In genomic region chr17:58341136-58341860, GRCh38 we compare ENCODE assay signal across 8 cellular contexts. TPM values are rescaled to one million over a fixed set of nuclear protein-coding genes. Genes with fewer than 3 reads are reported as not detected.
DNase-seq lines count a peak whose midpoint lies in the region; ATAC-seq and TF ChIP-seq lines count a peak whose summit lies in the region.
"Not testable (repeated sequence)": the region's sequence is repeated elsewhere in the genome, so short reads cannot be mapped to it uniquely, and the experiment has no call there.
"Had no signal": no experiment of that assay in that cellular context is flagged by ENCODE, and none has a peak within 500 bp of the region (broad histone marks: within the 10 kb centered on the region; RNA-seq: fewer than 3 reads in every experiment).

No MANE protein-coding gene starts in this region.

- H3K27ac ChIP-seq in DND-41 (ENCODE audit: low read length) (peak overlapping the region; percentile 100), spleen (peak overlapping the region; percentile 8 to 100 (median 99))

- not testable (repeated sequence) for TF ChIP-seq CTCF in DND-41 (IDR thresholded peaks at IDR 0.05; ENCODE audit: borderline replicate concordance, extremely low read depth, low read length, poor library complexity, severe bottlenecking); Loucy (conservative IDR thresholded peaks at IDR 0.05; ENCODE audit: low read length); spleen (IDR thresholded peaks at IDR 0.05 in 8 of 11, conservative IDR thresholded peaks at IDR 0.05 in 3 of 11)

- peaks cover 86% of the 10 kb centered on the region for H3K36me3 Mint-ChIP-seq in T-helper 2 cell treated with Interferon-gamma antibody and Interleukin-4, amounts not matched to agents 5 μg/mL and 100 μg/mL, for 36 hours (ENCODE audit: low read depth)
- H3K36me3 Mint-ChIP-seq in activated naive CD4-positive, alpha-beta T cell treated with anti-CD3 and anti-CD28 coated beads, Interleukin-2, amount 50 U/mL, for 72 hours: peaks cover 82 to 87% of the 10 kb centered on the region in 2 donors
- peaks cover 74% of the 10 kb centered on the region for H3K36me3 Mint-ChIP-seq in effector memory CD8-positive, alpha-beta T cell (ENCODE audit: insufficient read depth)

- intact Hi-C loops in spleen (cut with DNase I; ENCODE audit: low total_unique reads): not testable (repeated sequence)

- not testable (repeated sequence) for H3K9me3 ChIP-seq in DND-41 (ENCODE audit: insufficient read depth, low read length, severe bottlenecking); Loucy (ENCODE audit: insufficient read depth, low read depth, low read length); spleen

- DNase-seq in DND-41: peak; percentile 31
- not testable (repeated sequence) for DNase-seq in T-helper 2 cell treated with Interferon-gamma antibody and Interleukin-4, amounts not matched to agents 5 μg/mL and 100 μg/mL, for 36 hours (ENCODE audit: low spot score); activated naive CD4-positive, alpha-beta T cell treated with anti-CD3 and anti-CD28 coated beads, Interleukin-2, amount 50 U/mL, for 72 hours (ENCODE audit: low spot score in 2 of 2); effector memory CD8-positive, alpha-beta T cell
- peak; percentile 22 for DNase-seq in activated T-cell treated with anti-CD3 and anti-CD28 coated beads, Interleukin-2, amount 50 U/mL, for 1 hour
- peak; percentile 51 for DNase-seq in spleen

- H3K4me3 ChIP-seq in DND-41 (ENCODE audit: low read depth in 1 of 2, low read length in 2 of 2): peak overlapping the region in 1 of 2 experiments; percentile 24; a peak in 2 of 4 replicates
- peak overlapping the region; percentile 99 for H3K4me3 ChIP-seq in Loucy (ENCODE audit: low read length, poor library complexity, severe bottlenecking)
- peak overlapping the region in 1 of 8 donors; percentile 68 for H3K4me3 ChIP-seq in spleen

- H3K27ac Mint-ChIP-seq in T-helper 2 cell treated with Interferon-gamma antibody and Interleukin-4, amounts not matched to agents 5 μg/mL and 100 μg/mL, for 36 hours: peak overlapping the region; percentile 99
- peak overlapping the region; percentile 100 for H3K27ac Mint-ChIP-seq in activated naive CD4-positive, alpha-beta T cell treated with anti-CD3 and anti-CD28 coated beads, Interleukin-2, amount 50 U/mL, for 72 hours
- H3K27ac Mint-ChIP-seq in effector memory CD8-positive, alpha-beta T cell: peak overlapping the region; percentile 95 to 98

- peaks cover 50% of the 10 kb centered on the region for H3K4me1 Mint-ChIP-seq in T-helper 2 cell treated with Interferon-gamma antibody and Interleukin-4, amounts not matched to agents 5 μg/mL and 100 μg/mL, for 36 hours (ENCODE audit: low read depth)
- H3K4me1 Mint-ChIP-seq in effector memory CD8-positive, alpha-beta T cell (ENCODE audit: low read depth in 2 of 2): peaks cover 79 to 89% of the 10 kb centered on the region in 2 donors

- peaks cover 26% of the 10 kb centered on the region for H3F3A ChIP-seq in Loucy (ENCODE audit: low read depth)

- not testable (repeated sequence) for H3K9me2 ChIP-seq in Loucy (replicated peaks; ENCODE audit: low read depth, low read length)

- H3K9ac ChIP-seq in DND-41 (ENCODE audit: low read depth, low read length) (peak overlapping the region; percentile 99), Loucy (ENCODE audit: low read depth, low read length, poor library complexity, severe bottlenecking) (peak overlapping the region; percentile 99)

- ATAC-seq in DND-41 (ENCODE audit: insufficient read depth, low read depth); activated naive CD4-positive, alpha-beta T cell treated with anti-CD3 and anti-CD28 coated beads, Interleukin-2, amount 50 U/mL, for 72 hours; effector memory CD8-positive, alpha-beta T cell (replicated peaks): not testable (repeated sequence)

- H3K27me3 Mint-ChIP-seq in T-helper 2 cell treated with Interferon-gamma antibody and Interleukin-4, amounts not matched to agents 5 μg/mL and 100 μg/mL, for 36 hours (ENCODE audit: low read depth); effector memory CD8-positive, alpha-beta T cell: not testable (repeated sequence)

- H3K9me3 Mint-ChIP-seq in T-helper 2 cell treated with Interferon-gamma antibody and Interleukin-4, amounts not matched to agents 5 μg/mL and 100 μg/mL, for 36 hours; activated naive CD4-positive, alpha-beta T cell treated with anti-CD3 and anti-CD28 coated beads, Interleukin-2, amount 50 U/mL, for 72 hours; effector memory CD8-positive, alpha-beta T cell: not testable (repeated sequence)

- H3K4me1 ChIP-seq in DND-41 (ENCODE audit: insufficient read depth, low read length) (peaks cover 92% of the 10 kb centered on the region), Loucy (ENCODE audit: insufficient read depth, low read length, poor library complexity, severe bottlenecking) (peaks cover 76% of the 10 kb centered on the region), spleen (peaks cover 65 to 100% (median 97%) of the 10 kb centered on the region in 6 donors)

- H3K36me3 ChIP-seq in DND-41 (ENCODE audit: insufficient read depth, low read length) (peaks cover 65% of the 10 kb centered on the region), Loucy (ENCODE audit: insufficient read depth, low read length) (peaks cover 10% of the 10 kb centered on the region; the same call in 1 of the 2 replicates), spleen (peaks cover 3 to 33% (median 18%) of the 10 kb centered on the region in 6 donors)

- not testable (repeated sequence) for H2AFZ ChIP-seq in DND-41 (ENCODE audit: low read depth, low read length); Loucy (ENCODE audit: low read length)

- H3K4me2 ChIP-seq in DND-41 (ENCODE audit: insufficient read depth, low read length): peak overlapping the region; percentile 65
- peak overlapping the region; percentile 94 for H3K4me2 ChIP-seq in Loucy (ENCODE audit: low read depth, low read length, poor library complexity, severe bottlenecking)

- H3K27me3 ChIP-seq in DND-41 (ENCODE audit: insufficient read depth, low read length, poor library complexity); Loucy (ENCODE audit: insufficient read depth, low read length, poor library complexity, severe bottlenecking); spleen (replicated peaks in 1 of 7): not testable (repeated sequence)

- H3K79me2 ChIP-seq in DND-41 (ENCODE audit: insufficient read depth, low read length) (peaks cover 97% of the 10 kb centered on the region), Loucy (ENCODE audit: insufficient read depth, low read length) (peaks cover 88% of the 10 kb centered on the region)

- H4K20me1 ChIP-seq in DND-41 (ENCODE audit: insufficient read depth, low read length): peaks cover 11% of the 10 kb centered on the region
- peaks cover 13% of the 10 kb centered on the region for H4K20me1 ChIP-seq in Loucy (ENCODE audit: insufficient read depth, low read length, poor library complexity, severe bottlenecking)

- WGBS in spleen, 5 donors: 84 to 88% (median 86%) methylated on average over 11 of the region's 11 CpGs

- not testable (repeated sequence) for TF ChIP-seq POLR2A in spleen (IDR thresholded peaks at IDR 0.05)

- H3K4me3 Mint-ChIP-seq in T-helper 2 cell treated with Interferon-gamma antibody and Interleukin-4, amounts not matched to agents 5 μg/mL and 100 μg/mL, for 36 hours: peak overlapping the region; percentile 99
- peak overlapping the region; percentile 90 to 100 for H3K4me3 Mint-ChIP-seq in effector memory CD8-positive, alpha-beta T cell

RNA-seq across cellular contexts. Expression of gene SUPT4H1, which starts 10.7 kb away (rescaled TPM):
- total RNA-seq in activated naive CD4-positive, alpha-beta T cell treated with anti-CD3 and anti-CD28 coated beads, Interleukin-2, amount 50 U/mL, for 72 hours: 100 to 1,000 TPM; 105 to 141 TPM
- total RNA-seq in spleen: 10 to 100 TPM; 37.8 to 80.5 (median 64.0) TPM
- 100 to 1,000 TPM in 2 of 3 donors, 10 to 100 TPM in 1; 77.0 to 106 (median 104) TPM for polyA plus RNA-seq in spleen

RNA-seq across cellular contexts. Expression of gene TSPOAP1, which starts 12.7 kb away (rescaled TPM):
- total RNA-seq in activated naive CD4-positive, alpha-beta T cell treated with anti-CD3 and anti-CD28 coated beads, Interleukin-2, amount 50 U/mL, for 72 hours: 100 to 1,000 TPM in 1 of 2 donors, 10 to 100 TPM in 1; 19.2 to 123 TPM
- total RNA-seq in spleen: 10 to 100 TPM; 14.1 to 31.8 (median 18.5) TPM
- 10 to 100 TPM; 11.5 to 26.5 (median 24.3) TPM for polyA plus RNA-seq in spleen
- total RNA-seq: dermis microvascular lymphatic vessel endothelial cell had no signal
